ENCODE assay signal across 10 cellular contexts in the genomic region with DNA sequence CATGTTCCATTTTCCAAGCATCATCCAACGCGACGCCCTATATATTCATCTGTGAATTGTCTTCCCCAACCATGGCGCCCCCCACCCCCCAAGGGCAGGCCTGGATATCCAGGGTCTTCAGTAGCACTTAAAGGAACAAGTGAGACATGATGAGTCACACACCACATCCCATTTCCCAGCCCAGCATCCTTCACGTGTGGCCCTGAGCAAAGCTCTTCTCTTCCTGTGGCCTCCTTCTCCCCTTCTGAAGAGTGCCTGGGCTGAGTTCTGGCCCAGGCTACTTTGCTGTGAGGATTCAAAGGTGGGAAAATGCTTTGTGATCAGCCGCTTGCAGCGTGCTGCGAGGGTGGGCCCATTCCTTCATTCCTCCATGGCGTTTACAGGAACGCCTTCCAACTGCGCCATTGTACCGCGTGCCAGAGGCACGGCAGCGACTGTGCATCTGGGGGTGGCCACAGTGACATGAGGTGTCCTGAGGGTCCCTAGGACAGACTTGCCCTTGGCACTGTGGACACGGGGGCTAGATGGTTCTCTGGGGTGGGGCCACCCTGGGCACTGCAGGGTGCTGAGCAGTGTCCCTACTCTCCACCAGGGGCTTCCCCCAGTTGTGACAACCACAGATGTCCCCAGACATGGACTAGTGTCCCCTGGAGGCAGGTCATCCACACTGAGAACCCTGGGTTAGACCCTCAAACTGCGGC. TPM values are rescaled to one million over a fixed set of nuclear protein-coding genes. Genes with fewer than 3 reads are reported as not detected.
DNase-seq lines count a peak whose midpoint lies in the region; ATAC-seq and TF ChIP-seq lines count a peak whose summit lies in the region.
"Had no signal": no experiment of that assay in that cellular context is flagged by ENCODE, and none has a peak within 500 bp of the region (broad histone marks: within the 10 kb centered on the region; RNA-seq: fewer than 3 reads in every experiment).

No MANE protein-coding gene starts in this region.

- DNase-seq in EH (ENCODE audit: low read depth) = peak; percentile 71
- peak; percentile 43 to 58 for DNase-seq in Kasumi-1 (lab: John Stamatoyannopoulos, UW)
- peak; percentile 58 for DNase-seq in astrocyte of the hippocampus (ENCODE audit: low read depth, low spot score)
- DNase-seq in neural progenitor cell (ENCODE audit: low spot score) = no peak
- no peak for DNase-seq in stimulated activated CD4-positive, alpha-beta T cell treated with anti-CD3 and anti-CD28 coated beads, Interleukin-1b, Interleukin-23, amount 100 ng/mL, for 48 hours
- no peak for DNase-seq in mesenteric fat pad (ENCODE audit: low spot score)
- DNase-seq: kidney glomerular epithelial cell, NCI-H526 treated with DMSO at 0.1 percent for 48 hours, stomach had no signal

- H3K79me2 ChIP-seq in neural progenitor cell (ENCODE audit: low read depth) = no peaks in the 10 kb centered on the region

- H3K36me3 ChIP-seq in neural progenitor cell = no peaks in the 10 kb centered on the region

- peaks cover 17% of the 10 kb centered on the region for H3K27me3 Mint-ChIP-seq in neural progenitor cell (ENCODE audit: insufficient read depth, low read depth)

- no peak for ATAC-seq in HG03097 (IDR thresholded peaks at IDR 0.05; ENCODE audit: low FRiP score, unreplicated experiment)

- no peak overlapping the region for H2AFZ ChIP-seq in neural progenitor cell (replicated peaks)

- H3K4me3 ChIP-seq in neural progenitor cell = no peak overlapping the region
- H3K4me3 ChIP-seq: stomach had no signal

- H3K27ac ChIP-seq in neural progenitor cell = no peak overlapping the region

- peaks cover 9% of the 10 kb centered on the region for H3K36me3 Mint-ChIP-seq in neural progenitor cell

- H3K4me3 Mint-ChIP-seq in neural progenitor cell = peak overlapping the region; percentile 30

- no peaks in the 10 kb centered on the region for H3K9me3 ChIP-seq in neural progenitor cell (ENCODE audit: low read depth)
- H3K9me3 ChIP-seq: stomach had no signal

- TF ChIP-seq CTCF in neural progenitor cell (IDR thresholded peaks at IDR 0.05) = no peak

- H3K4me2 ChIP-seq in neural progenitor cell = no peak overlapping the region

- H3K9ac ChIP-seq in neural progenitor cell = no peak overlapping the region

- peaks cover 11% of the 10 kb centered on the region for H3K4me1 ChIP-seq in neural progenitor cell

- H3F3A ChIP-seq in neural progenitor cell (ENCODE audit: low read depth) = no peaks in the 10 kb centered on the region

- no peaks in the 10 kb centered on the region for H3K9me3 Mint-ChIP-seq in neural progenitor cell

- no peaks in the 10 kb centered on the region for H3K27me3 ChIP-seq in neural progenitor cell
- H3K27me3 ChIP-seq: stomach had no signal

- peaks cover 22% of the 10 kb centered on the region for H4K20me1 ChIP-seq in neural progenitor cell (ENCODE audit: low read depth)

- H3K4me1 Mint-ChIP-seq in neural progenitor cell = no peaks in the 10 kb centered on the region

- H3K27ac Mint-ChIP-seq in neural progenitor cell = peak overlapping the region; percentile 40

RNA-seq across cellular contexts. Expression of a gene that starts 11.7 kb away (rescaled TPM):
- 0.15 TPM in 1 of 2 replicates, not detected in the other for total RNA-seq in neural progenitor cell (ENCODE audit: low replicate concordance)
- 2,078 TPM for total RNA-seq in mesenteric fat pad

RNA-seq across cellular contexts. Expression of a gene that starts 28.4 kb away (rescaled TPM):
- total RNA-seq in neural progenitor cell (ENCODE audit: low replicate concordance) = 1.2 and 5.1 TPM in 2 replicates
- total RNA-seq in mesenteric fat pad = 62.5 TPM

RNA-seq across cellular contexts. Expression of a gene that starts 33.2 kb away (rescaled TPM):
- total RNA-seq in neural progenitor cell (ENCODE audit: low replicate concordance) (0.19 TPM in 1 of 2 replicates, not detected in the other), mesenteric fat pad (4.0 TPM)

RNA-seq across cellular contexts. Expression of a gene that starts 34.5 kb away (rescaled TPM):
- total RNA-seq in neural progenitor cell (ENCODE audit: low replicate concordance) (36.0 and 166 TPM in 2 replicates), mesenteric fat pad (22.8 TPM)

RNA-seq across cellular contexts. Expression of a gene that starts 49.0 kb away (rescaled TPM):
- total RNA-seq in neural progenitor cell (ENCODE audit: low replicate concordance) (24.9 and 42.7 TPM in 2 replicates), mesenteric fat pad (119 TPM)

Comparison
In these comparisons a context has a peak if more than half of its experiments do, and no peak if none do; other contexts are left out.
1. DNase-seq: peak in EH (single experiment), Kasumi-1 (2 of 2) and astrocyte of the hippocampus (single experiment); none in neural progenitor cell (single experiment), stimulated activated CD4-positive, alpha-beta T cell treated with anti-CD3 and anti-CD28 coated beads, Interleukin-1b, Interleukin-23, amount 100 ng/mL, for 48 hours (single experiment) and mesenteric fat pad (single experiment).
2. RNA of a gene that starts 11.7 kb away (total RNA-seq): 2,078 TPM in mesenteric fat pad (single experiment); 0.15 TPM in neural progenitor cell; every median in the first group is over 1,000 times any median in the second.
3. RNA of a gene that starts 28.4 kb away (total RNA-seq): 62.5 TPM in mesenteric fat pad (single experiment); 1.2 to 5.1 TPM in neural progenitor cell; every median in the first group is over 10 times any median in the second.